Comparison of ENCODE assay signal across 11 cellular contexts in the genomic region with DNA sequence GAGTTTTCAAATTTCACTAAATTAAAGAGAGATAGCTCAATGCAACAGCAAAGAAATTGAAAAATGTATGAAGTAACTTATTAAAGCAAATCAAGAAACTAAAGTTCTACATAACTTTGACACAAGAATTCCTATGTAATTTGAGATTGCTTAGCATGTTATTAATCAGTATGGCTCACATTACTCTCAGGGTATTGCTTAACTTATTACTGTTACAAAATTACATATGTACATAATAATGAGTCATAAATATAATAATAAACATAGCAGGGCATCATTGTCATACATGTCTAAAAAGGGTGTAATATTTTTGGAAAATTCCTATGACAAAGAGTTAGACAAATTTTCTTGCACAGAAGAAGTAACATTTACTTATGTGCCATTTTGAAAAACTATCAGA.
"Had no signal": no experiment of that assay in that cellular context is flagged by ENCODE, and none has a peak within 500 bp of the region (broad histone marks: within the 10 kb centered on the region; RNA-seq: fewer than 3 reads in every experiment).

No MANE protein-coding gene starts in this region.

- H2AFZ ChIP-seq: GM23248, GM23338 had no signal

- ATAC-seq: GM23338, HCT116 had no signal

- H3K27ac Mint-ChIP-seq: GM23338, H9, HFFc6 had no signal

- H3K9me3 Mint-ChIP-seq: GM23338, H9 had no signal

- FAIRE-seq: H1, H54 had no signal

- H3K4me3 Mint-ChIP-seq: GM23338, H9, HFFc6 had no signal

- H3K4me2 ChIP-seq: GM23338 had no signal

- H3K9ac ChIP-seq: GM23248 had no signal

- H3K27ac ChIP-seq: GM23248 had no signal

- H3K9me3 ChIP-seq: HAP-1 had no signal

- DNase-seq: GM23248, GOT3, H7, H9, HCEC 1CT, HFFc6 had no signal

- H3K4me1 ChIP-seq: HAP-1 had no signal

- H3K4me1 Mint-ChIP-seq: GM23338, H9 had no signal

- H3K4me3 ChIP-seq: GM23248, GM23338, HAP-1 had no signal

- H3K36me3 ChIP-seq: HAP-1 had no signal
